Comparison of ENCODE assay signal across 7 cellular contexts in genomic region chr1:86833461-86834215, GRCh38.
DNase-seq lines count a peak whose midpoint lies in the region; ATAC-seq, FAIRE-seq and TF ChIP-seq lines count a peak whose summit lies in the region.

No MANE protein-coding gene starts in this region.

- H2AFZ ChIP-seq in K562 (ENCODE audit: low read depth, low read length) = peak overlapping the region; percentile 45

- no peaks in the 10 kb centered on the region for H3K36me3 ChIP-seq in K562 (ENCODE audit: control insufficient read depth, insufficient read depth, low read length)

- BruUV-seq in K562 (replicated peaks; lab: Mats Ljungman, UMichigan) = no TSS peak

- no peak overlapping the region for H3K4me3 ChIP-seq in K562

- no peaks in the 10 kb centered on the region for H3K9me1 ChIP-seq in K562 (ENCODE audit: control insufficient read depth, insufficient read depth, low read length)

- H3K9me3 ChIP-seq in K562 (replicated peaks; ENCODE audit: control insufficient read depth, insufficient read depth, low read depth, low read length) = no peaks in the 10 kb centered on the region

- DNase-seq in GM12891 (ENCODE audit: insufficient read length, low spot score) (peak; percentile 49), NCI-H2029 treated with DMSO at 0.1 percent for 48 hours (lab: John Stamatoyannopoulos, UW) (peak; percentile 75), T1000 (lab: John Stamatoyannopoulos, UW) (peak; percentile 42), K562 (ENCODE audit: extremely low read depth in 1 of 4, low spot score in 3 of 4) (peak; percentile 69 to 89 (median 72)), iPS DF 4.7 (ENCODE audit: extremely low read depth, low spot score) (peak; percentile 66), smooth muscle cell of the brain vasculature (ENCODE audit: low read depth, low spot score) (peak; percentile 67)

- 29% methylated on average over 14 of the region's 17 CpGs for WGBS in K562 (ENCODE audit: insufficient coverage, low coverage, missing lambda C conversion rate)

- CTCF ChIA-PET in K562 (lab: Yijun Ruan, JAX; ENCODE audit: low intra/inter-chr PET ratio) = interaction anchor here (1.1 to 2.4 kb wide), 5 partner anchors 132 to 251 kb away, joined by 3 to 19 read pairs (median 12); no protein-coding TSS in a partner anchor

- no peak overlapping the region for H3K4me2 ChIP-seq in K562 (ENCODE audit: insufficient read depth, low read length)

- POLR2A ChIA-PET in K562 (lab: Yijun Ruan, JAX) = interaction anchor here (0.6 to 1.0 kb wide), 3 partner anchors 10 to 235 kb away, joined by 3 read pairs; no protein-coding TSS in a partner anchor

- ATAC-seq in HG02798 (IDR thresholded peaks at IDR 0.05; ENCODE audit: poor library complexity, unreplicated experiment) (peak; percentile 87), K562 (peak; percentile 96)

- no peaks in the 10 kb centered on the region; the same call in 1 of the 2 replicates for H4K20me1 ChIP-seq in K562 (replicated peaks; ENCODE audit: control insufficient read depth, insufficient read depth, low read length)

- in situ Hi-C loops in K562 (cut with MboI) = no loop called here

- no peak overlapping the region for H3K27ac ChIP-seq in K562 (ENCODE audit: extremely low read depth, low read depth, low read length)

- H3K4me1 ChIP-seq in K562 (replicated peaks in 1 of 2; ENCODE audit: control insufficient read depth in 2 of 2, insufficient read depth in 2 of 2, low read length in 2 of 2) = no peaks in the 10 kb centered on the region

- H3K9ac ChIP-seq in K562 (ENCODE audit: insufficient read depth in 1 of 2, low read depth in 2 of 2, low read length in 2 of 2) = no peak overlapping the region

- TF ChIP-seq RAD21 in K562 (CRISPR knock-in tag; conservative IDR thresholded peaks at IDR 0.05 in 1 of 2, IDR thresholded peaks at IDR 0.05 in 1 of 2) = peak; percentile 77 to 91

- TF ChIP-seq POLR2A in GM12891 (IDR thresholded peaks at IDR 0.05; ENCODE audit: low read depth, low read length) (no peak), K562 (conservative IDR thresholded peaks at IDR 0.05) (no peak)

- intact Hi-C loops in K562 (cut with micrococcal nuclease) = loop anchor here (1.0 to 10.0 kb wide), 5 partner anchors 51 to 251 kb away; partner anchors contain the start of gene SH3GLB1

- no peak for TF ChIP-seq EP300 in K562 (IDR thresholded peaks at IDR 0.05; ENCODE audit: low read length)

- FAIRE-seq in GM12891 (lab: Jason Lieb, UNC) = peak; percentile 90
- peak; percentile 95 for FAIRE-seq in K562 (lab: Jason Lieb, UNC)

- H3K27me3 ChIP-seq in K562 (ENCODE audit: control insufficient read depth in 2 of 2, insufficient read depth in 2 of 2, low read length in 2 of 2) = no peaks in the 10 kb centered on the region; a peak in 1 of 5 replicates

- no peaks in the 10 kb centered on the region for H3K79me2 ChIP-seq in K562 (ENCODE audit: control insufficient read depth, insufficient read depth, low read length)

- TF ChIP-seq CTCF in K562 (IDR thresholded peaks at IDR 0.05 in 2 of 3, conservative IDR thresholded peaks at IDR 0.05 in 1 of 3; ENCODE audit: insufficient read depth in 2 of 3, low read depth in 1 of 3, low read length in 3 of 3) = peak; percentile 62 to 78 (median 77)

TF ChIP-seq in GM12891, 5 proteins besides CTCF, POLR2A, EP300 and RAD21:
- TF ChIP-seq POU2F2 (IDR thresholded peaks at IDR 0.05; ENCODE audit: low read depth, low read length) = no peak
- no peak for TF ChIP-seq SPI1 (IDR thresholded peaks at IDR 0.05; ENCODE audit: low read depth, low read length)
- no peak for TF ChIP-seq PAX5 (IDR thresholded peaks at IDR 0.05; ENCODE audit: insufficient read depth, low read length, severe bottlenecking)
- TF ChIP-seq POLR2AphosphoS5 (IDR thresholded peaks at IDR 0.05; ENCODE audit: low read depth, low read length) = no peak
- TF ChIP-seq TAF1 (IDR thresholded peaks at IDR 0.05; ENCODE audit: low read depth, low read length) = no peak
TF ChIP-seq in GM12891: peak in this region for 0.

TF ChIP-seq in K562, 482 proteins besides CTCF, POLR2A, EP300 and RAD21 (continues in another document):
- no peak for TF ChIP-seq NCOA1 (IDR thresholded peaks at IDR 0.05; ENCODE audit: low read depth)
- peak; percentile 78; the same call in 1 of the 2 replicates for TF ChIP-seq ARID2 (IDR thresholded peaks at IDR 0.05)
- TF ChIP-seq SMC3 (conservative IDR thresholded peaks at IDR 0.05; ENCODE audit: insufficient read depth, low read depth, low read length) = peak; percentile 81
- no peak for TF ChIP-seq ZSCAN32 (CRISPR knock-in tag; IDR thresholded peaks at IDR 0.05)
- no peak for TF ChIP-seq EWSR1 (IDR thresholded peaks at IDR 0.05; ENCODE audit: borderline replicate concordance, low read depth, partially characterized antibody)
- TF ChIP-seq HDAC8 (tag; IDR thresholded peaks at IDR 0.05) = no peak
- no peak for TF ChIP-seq ZBTB40 (IDR thresholded peaks at IDR 0.05)
- no peak for TF ChIP-seq ZBTB40 (CRISPR knock-in tag; IDR thresholded peaks at IDR 0.05)
- peak; percentile 56; the same call in 1 of the 2 replicates for TF ChIP-seq ADNP (tag; IDR thresholded peaks at IDR 0.05)
- peak; percentile 54 for TF ChIP-seq DEAF1 (CRISPR knock-in tag; IDR thresholded peaks at IDR 0.05)
- TF ChIP-seq HSF4 (CRISPR knock-in tag; IDR thresholded peaks at IDR 0.05; ENCODE audit: borderline replicate concordance) = no peak
